Comparison of ENCODE assay signal across 18 cellular contexts in genomic region chr20:10282930-10283556, GRCh38.
DNase-seq lines count a peak whose midpoint lies in the region; ATAC-seq and TF ChIP-seq lines count a peak whose summit lies in the region.
"Had no signal": no experiment of that assay in that cellular context is flagged by ENCODE, and none has a peak within 500 bp of the region (broad histone marks: within the 10 kb centered on the region; RNA-seq: fewer than 3 reads in every experiment).

No MANE protein-coding gene starts in this region.

- no peak overlapping the region for H3K27ac ChIP-seq in Panc1 (ENCODE audit: low read length)
- H3K27ac ChIP-seq: adrenal gland, suprapubic skin had no signal

- no peak overlapping the region for H3K4me3 Mint-ChIP-seq in activated CD8-positive, alpha-beta memory T cell treated with anti-CD3 and anti-CD28 coated beads, Interleukin-2, amount 10 ng/mL, durations not matched to agents 7 days and 5 days
- H3K4me3 Mint-ChIP-seq: IgD-negative memory B cell, nephron progenitor cell had no signal

- no peaks in the 10 kb centered on the region for H3K4me1 Mint-ChIP-seq in activated CD8-positive, alpha-beta memory T cell treated with anti-CD3 and anti-CD28 coated beads, Interleukin-2, amount 10 ng/mL, durations not matched to agents 7 days and 5 days
- H3K4me1 Mint-ChIP-seq: IgD-negative memory B cell had no signal

- intact Hi-C loops in Panc1 (cut with micrococcal nuclease; ENCODE audit: unreplicated experiment) = no loop called here

- H3K27me3 ChIP-seq in Panc1 (ENCODE audit: control insufficient read depth, insufficient read depth, low read length) = no peaks in the 10 kb centered on the region

- no peaks in the 10 kb centered on the region for H3K36me3 Mint-ChIP-seq in activated CD8-positive, alpha-beta memory T cell treated with anti-CD3 and anti-CD28 coated beads, Interleukin-2, amount 10 ng/mL, durations not matched to agents 7 days and 5 days
- H3K36me3 Mint-ChIP-seq: IgD-negative memory B cell had no signal

- no peak overlapping the region for H3K27ac Mint-ChIP-seq in activated CD8-positive, alpha-beta memory T cell treated with anti-CD3 and anti-CD28 coated beads, Interleukin-2, amount 10 ng/mL, durations not matched to agents 7 days and 5 days
- H3K27ac Mint-ChIP-seq: IgD-negative memory B cell, nephron progenitor cell, progenitor cell of endocrine pancreas had no signal

- no peaks in the 10 kb centered on the region for H3K9me3 ChIP-seq in Panc1 (ENCODE audit: control insufficient read depth, insufficient read depth, low read depth, low read length)
- H3K9me3 ChIP-seq: adrenal gland, suprapubic skin had no signal

- TF ChIP-seq CTCF in Panc1 (IDR thresholded peaks at IDR 0.05) = no peak
- TF ChIP-seq CTCF in cardiac fibroblast (IDR thresholded peaks at IDR 0.05; ENCODE audit: low read depth, low read length) = no peak
- TF ChIP-seq CTCF in GM10248 (IDR thresholded peaks at IDR 0.05; ENCODE audit: control extremely low read depth, extremely low read depth, low read depth, missing control alignments) = no peak

- H3K36me3 ChIP-seq in Panc1 (ENCODE audit: control insufficient read depth, insufficient read depth, low read length) = no peaks in the 10 kb centered on the region
- H3K36me3 ChIP-seq: adrenal gland, suprapubic skin had no signal

- H3K27me3 Mint-ChIP-seq in activated CD8-positive, alpha-beta memory T cell treated with anti-CD3 and anti-CD28 coated beads, Interleukin-2, amount 10 ng/mL, durations not matched to agents 7 days and 5 days = peaks cover 16% of the 10 kb centered on the region
- H3K27me3 Mint-ChIP-seq: IgD-negative memory B cell had no signal

- H3K9me3 Mint-ChIP-seq in activated CD8-positive, alpha-beta memory T cell treated with anti-CD3 and anti-CD28 coated beads, Interleukin-2, amount 10 ng/mL, durations not matched to agents 7 days and 5 days (ENCODE audit: low read depth) = no peaks in the 10 kb centered on the region
- H3K9me3 Mint-ChIP-seq: IgD-negative memory B cell, nephron progenitor cell had no signal

- no peaks in the 10 kb centered on the region for H3K4me1 ChIP-seq in Panc1 (ENCODE audit: control insufficient read depth, insufficient read depth, low read length)
- H3K4me1 ChIP-seq: adrenal gland, suprapubic skin had no signal

- POLR2A ChIA-PET in Panc1 (lab: Charles Lee) (no interaction called here), GM10248 (lab: Yijun Ruan, JAX) (no interaction called here)

- peak; percentile 46 for DNase-seq in ELF-1 (ENCODE audit: low read depth, low spot score)
- DNase-seq in Panc1 (ENCODE audit: low read depth, low spot score) = no peak
- DNase-seq in cardiac fibroblast (ENCODE audit: low read depth in 2 of 2) = peak; percentile 11 to 52
- DNase-seq in non-pigmented ciliary epithelial cell (ENCODE audit: low read depth) = peak; percentile 45
- no peak for DNase-seq in activated CD8-positive, alpha-beta memory T cell treated with anti-CD3 and anti-CD28 coated beads, Interleukin-2, amount 10 ng/mL, durations not matched to agents 7 days and 5 days
- DNase-seq in NCI-H146 (lab: John Stamatoyannopoulos, UW) = no peak
- no peak for DNase-seq in GM10248 (ENCODE audit: extremely low spot score)
- DNase-seq: activated effector memory CD4-positive, alpha-beta T cell treated with Interleukin-2 at 50 U/mL for 16 hours; adrenal gland; C1 segment of cervical spinal cord; NCI-H2081; NCI-H526; nephron progenitor cell; T1000 had no signal

- H3K4me3 ChIP-seq in Panc1 (ENCODE audit: low read depth in 2 of 2, low read length in 2 of 2) (no peak overlapping the region), cardiac fibroblast (replicated peaks in 1 of 2; ENCODE audit: low read depth in 2 of 2, low read length in 2 of 2) (no peak overlapping the region)
- H3K4me3 ChIP-seq: adrenal gland, suprapubic skin had no signal

- CTCF ChIA-PET in Panc1 (lab: Charles Lee) (no interaction called here), GM10248 (lab: Yijun Ruan, JAX) (no interaction called here)
- CTCF ChIA-PET in activated CD8-positive, alpha-beta memory T cell treated with anti-CD3 and anti-CD28 coated beads, Interleukin-2, amount 10 ng/mL, durations not matched to agents 7 days and 5 days (lab: Charles Lee) = no interaction called here

- no TSS peak for BruUV-seq in Panc1 (replicated peaks; lab: Mats Ljungman, UMichigan)

- in situ Hi-C loops in Panc1 (cut with HindIII; ENCODE audit: low pct_unique_long_range_greater_than_20kb, low sequenced_read_pairs) = no loop called here

- peak; percentile 68; the same call in 1 of the 2 replicates for ATAC-seq in Panc1
- ATAC-seq in activated CD8-positive, alpha-beta memory T cell treated with anti-CD3 and anti-CD28 coated beads, Interleukin-2, amount 10 ng/mL, durations not matched to agents 7 days and 5 days = no peak
- ATAC-seq in activated CD4-positive, CD25-positive, alpha-beta regulatory T cell treated with anti-CD3 and anti-CD28 coated beads, Interleukin-2, amount 50 U/mL, for 24 hours = no peak

Comparison
In these comparisons a context has a peak if more than half of its experiments do, and no peak if none do; other contexts are left out.
1. DNase-seq: peak in ELF-1 (single experiment), cardiac fibroblast (2 of 2) and non-pigmented ciliary epithelial cell (single experiment); none in Panc1 (single experiment), activated CD8-positive, alpha-beta memory T cell treated with anti-CD3 and anti-CD28 coated beads, Interleukin-2, amount 10 ng/mL, durations not matched to agents 7 days and 5 days (single experiment), NCI-H146 (single experiment) and GM10248 (single experiment).